11 cellular contexts compared by ENCODE assay signal in the genomic region with DNA sequence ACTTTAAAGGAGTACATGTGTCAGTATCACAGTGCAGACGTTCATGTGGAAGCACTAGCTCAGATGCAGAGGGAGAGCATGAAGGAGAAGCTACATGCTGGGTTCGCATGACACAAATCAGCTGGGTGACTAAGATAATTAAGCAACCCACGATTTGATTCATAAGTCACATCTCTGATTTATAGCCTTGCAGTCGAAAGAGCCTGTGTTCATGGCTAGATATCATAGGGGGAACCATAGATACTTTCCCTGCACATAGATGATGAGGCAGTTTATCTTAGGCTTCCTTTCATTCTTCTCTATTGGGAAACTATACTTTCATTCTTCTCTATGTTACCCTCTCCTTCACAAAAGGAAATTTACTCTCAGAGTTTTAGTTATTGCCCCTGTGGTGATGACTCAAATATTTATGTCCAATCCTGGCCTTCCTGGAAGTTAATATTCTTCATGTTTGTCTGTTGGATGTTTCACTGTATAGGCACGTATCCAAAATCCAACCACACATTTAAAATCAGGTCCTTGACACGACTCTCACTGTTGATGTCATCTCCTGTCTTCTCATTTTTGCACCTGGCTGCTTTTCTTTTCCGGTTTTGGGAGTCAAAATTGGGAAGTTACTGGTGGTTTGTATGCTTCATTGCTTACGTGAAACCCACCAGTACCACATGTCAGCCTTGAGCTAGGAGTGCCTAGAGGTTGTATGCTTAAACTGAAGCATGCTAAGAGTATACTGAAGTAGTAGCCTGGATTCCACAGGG. TPM values are rescaled to one million over a fixed set of nuclear protein-coding genes. Genes with fewer than 3 reads are reported as not detected.
A peak's percentile ranks its signal among the peaks of the same experiment; 100 is the strongest.
DNase-seq lines count a peak whose midpoint lies in the region; ATAC-seq and TF ChIP-seq lines count a peak whose summit lies in the region.
"Had no signal": no experiment of that assay in that cellular context is flagged by ENCODE, and none has a peak within 500 bp of the region (broad histone marks: within the 10 kb centered on the region; RNA-seq: fewer than 3 reads in every experiment).

No MANE protein-coding gene starts in this region.

- peak; percentile 54 for ATAC-seq in GM19463 (IDR thresholded peaks at IDR 0.05; ENCODE audit: unreplicated experiment)
- ATAC-seq: naive thymus-derived CD8-positive, alpha-beta T cell had no signal

- peak; percentile 51 for DNase-seq in A172 (ENCODE audit: low spot score)
- DNase-seq in fibroblast of pulmonary artery (ENCODE audit: low read depth): peak; percentile 38
- no peak for DNase-seq in GM19238 (ENCODE audit: insufficient read length, low spot score)
- no peak for DNase-seq in NCI-H1436 treated with DMSO at 0.1 percent for 48 hours (lab: John Stamatoyannopoulos, UW)
- DNase-seq in NCI-H1930 (lab: John Stamatoyannopoulos, UW): no peak
- DNase-seq in 8988T: no peak
- DNase-seq: ACHN; aorta; naive thymus-derived CD8-positive, alpha-beta T cell had no signal

- H3K4me3 ChIP-seq in fibroblast of pulmonary artery (replicated peaks; ENCODE audit: low read depth, low read length): no peak overlapping the region

- TF ChIP-seq CTCF in fibroblast of pulmonary artery (IDR thresholded peaks at IDR 0.05; ENCODE audit: low read length, missing control alignments): no peak

TF ChIP-seq in PFSK-1, 5 proteins besides CTCF, POLR2A, EP300 and RAD21:
- TF ChIP-seq TAF1 (IDR thresholded peaks at IDR 0.05; ENCODE audit: borderline replicate concordance, insufficient read depth, low read length) (0 out of 2 replicates have a peak, but pooled peaks have one; percentile 8), SIN3A (IDR thresholded peaks at IDR 0.05; ENCODE audit: borderline replicate concordance, insufficient read depth, low read length) (peak; percentile 57; the same call in 1 of the 2 replicates), POLR2AphosphoS5 (IDR thresholded peaks at IDR 0.05; ENCODE audit: low read depth, low read length) (no peak)

RNA-seq across cellular contexts. Expression of a gene that starts 56.3 kb away (rescaled TPM):
- 1.1 and 1.9 TPM in 2 replicates for total RNA-seq in A172 (2014; rRNA removed; shearing (Covaris generic))
- not detected for polyA plus RNA-seq in PFSK-1 (2012; ENCODE audit: insufficient read length, low read depth)
- total RNA-seq: aorta; naive thymus-derived CD8-positive, alpha-beta T cell had no signal
- polyA plus RNA-seq: naive thymus-derived CD8-positive, alpha-beta T cell had no signal

Comparison
In these comparisons a context has a peak if more than half of its experiments do, and no peak if none do; other contexts are left out.
1. DNase-seq: peak in A172 (single experiment) and fibroblast of pulmonary artery (single experiment); none in GM19238 (single experiment), NCI-H1436 treated with DMSO at 0.1 percent for 48 hours (single experiment), NCI-H1930 (0 of 2) and 8988T (single experiment).